In the genomic region with DNA sequence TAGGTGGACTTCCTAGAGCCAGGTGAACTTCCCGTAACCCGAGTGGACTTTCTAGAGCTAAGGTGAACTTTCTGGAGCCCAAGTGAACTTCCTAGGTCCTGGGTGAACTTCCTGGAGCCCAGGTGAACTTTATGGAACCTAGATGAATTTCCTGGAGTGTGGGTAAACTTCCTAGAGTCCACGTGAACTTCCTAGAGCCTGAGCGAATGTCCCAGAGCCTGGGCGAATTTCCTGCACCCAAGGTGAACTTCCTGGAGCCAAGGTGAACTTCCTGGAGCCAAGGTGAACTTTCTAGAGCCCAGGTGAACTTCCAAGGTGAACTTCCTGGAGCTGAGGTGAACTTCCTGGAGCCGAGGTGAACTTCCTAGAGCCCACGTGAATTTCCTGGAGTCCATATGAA, we compare ENCODE assay signal across 13 cellular contexts.
DNase-seq lines count a peak whose midpoint lies in the region; ATAC-seq, FAIRE-seq and TF ChIP-seq lines count a peak whose summit lies in the region.
"Had no signal": no experiment of that assay in that cellular context is flagged by ENCODE, and none has a peak within 500 bp of the region (broad histone marks: within the 10 kb centered on the region; RNA-seq: fewer than 3 reads in every experiment).

No MANE protein-coding gene starts in this region.

- H3K4me1 ChIP-seq in HepG2 (ENCODE audit: insufficient read depth, low read length) = peaks cover 13% of the 10 kb centered on the region
- peaks cover 0 to 6% (median 3%) of the 10 kb centered on the region in 4 donors for H3K4me1 ChIP-seq in right lobe of liver
- H3K4me1 ChIP-seq in HEK293 (ENCODE audit: control insufficient read depth, insufficient read depth, low read length) = no peaks in the 10 kb centered on the region
- peaks cover 0 to 9% of the 10 kb centered on the region in 2 donors for H3K4me1 ChIP-seq in naive thymus-derived CD4-positive, alpha-beta T cell (ENCODE audit: control insufficient read depth in 2 of 2, insufficient read depth in 2 of 2, low read length in 2 of 2)
- H3K4me1 ChIP-seq in A673 (ENCODE audit: insufficient read depth, low read length, poor library complexity, severe bottlenecking) = no peaks in the 10 kb centered on the region

- H3K79me2 ChIP-seq in HepG2 (ENCODE audit: insufficient read depth, low read length) = no peaks in the 10 kb centered on the region

- TF ChIP-seq EP300 in HepG2 (IDR thresholded peaks at IDR 0.05; ENCODE audit: low read depth in 2 of 2, low read length in 2 of 2) (no peak), HepG2 (CRISPR knock-in tag; IDR thresholded peaks at IDR 0.05; ENCODE audit: borderline replicate concordance) (no peak)

- H3K4me1 Mint-ChIP-seq in naive thymus-derived CD4-positive, alpha-beta T cell = peaks cover 0 to 33% (median 18%) of the 10 kb centered on the region in 7 donors

- peak overlapping the region in 6 of 9 donors; percentile 12 to 88 (median 76) for H3K27ac Mint-ChIP-seq in naive thymus-derived CD4-positive, alpha-beta T cell

- H3K4me3 Mint-ChIP-seq in naive thymus-derived CD4-positive, alpha-beta T cell = peak overlapping the region in 2 of 10 donors; percentile 16 to 38

- no peaks in the 10 kb centered on the region for H3K36me3 ChIP-seq in HepG2 (replicated peaks in 1 of 2; ENCODE audit: control insufficient read depth in 1 of 2, insufficient read depth in 2 of 2, low read length in 2 of 2)
- no peaks in the 10 kb centered on the region for H3K36me3 ChIP-seq in right lobe of liver
- no peaks in the 10 kb centered on the region for H3K36me3 ChIP-seq in HEK293 (ENCODE audit: control insufficient read depth in 2 of 2, insufficient read depth in 1 of 2, low read length in 2 of 2)
- H3K36me3 ChIP-seq in naive thymus-derived CD4-positive, alpha-beta T cell (ENCODE audit: control insufficient read depth in 2 of 3, insufficient read depth in 3 of 3, low read length in 3 of 3) = no peaks in the 10 kb centered on the region
- H3K36me3 ChIP-seq in A673 (ENCODE audit: insufficient read depth, low read length, poor library complexity, severe bottlenecking) = no peaks in the 10 kb centered on the region

- TF ChIP-seq POLR2A in HepG2 (IDR thresholded peaks at IDR 0.05; ENCODE audit: insufficient read depth in 1 of 2, low read depth in 2 of 2, low read length in 2 of 2) = no peak
- no peak for TF ChIP-seq POLR2A in right lobe of liver (IDR thresholded peaks at IDR 0.05)

- intact Hi-C loops in HepG2 (cut with micrococcal nuclease; ENCODE audit: unreplicated experiment) = no loop called here
- intact Hi-C loops in right lobe of liver (cut with DNase I) = no loop called here
- intact Hi-C loops in naive thymus-derived CD4-positive, alpha-beta T cell (cut with micrococcal nuclease) = no loop called here
- intact Hi-C loops in A673 (cut with micrococcal nuclease; ENCODE audit: unreplicated experiment) = no loop called here

- H2AFZ ChIP-seq in HepG2 (ENCODE audit: low read length) = no peak overlapping the region

- peak overlapping the region; percentile 15 for H3K4me2 ChIP-seq in HepG2 (ENCODE audit: low read depth, low read length)
- H3K4me2 ChIP-seq: BLaER1 had no signal

- peaks cover 0 to 23% (median 15%) of the 10 kb centered on the region in 5 donors for H3K36me3 Mint-ChIP-seq in naive thymus-derived CD4-positive, alpha-beta T cell

- in situ Hi-C loops in HepG2 (cut with HindIII; ENCODE audit: extremely low pct_ligation_motif_present, low pct_unique_long_range_greater_than_20kb) = no loop called here

- no peak overlapping the region for H3K27ac ChIP-seq in HepG2 (ENCODE audit: extremely low read length, insufficient read depth, low read length)
- H3K27ac ChIP-seq in right lobe of liver = no peak overlapping the region
- H3K27ac ChIP-seq in HEK293 (ENCODE audit: extremely low read depth, low read depth, low read length) = no peak overlapping the region
- peak overlapping the region; percentile 34 for H3K27ac ChIP-seq in naive thymus-derived CD4-positive, alpha-beta T cell (ENCODE audit: low read depth, low read length)
- no peak overlapping the region for H3K27ac ChIP-seq in A673 (ENCODE audit: low read depth, low read length, poor library complexity, severe bottlenecking)
- H3K27ac ChIP-seq: BLaER1 had no signal

- no peak for TF ChIP-seq RAD21 in HepG2 (CRISPR knock-in tag; IDR thresholded peaks at IDR 0.05)

- no peak overlapping the region for H3K9ac ChIP-seq in HepG2 (ENCODE audit: insufficient read depth, low read depth, low read length)
- H3K9ac ChIP-seq: BLaER1 had no signal

- 12% methylated on average over 6 of the region's 7 CpGs for WGBS in HepG2 (ENCODE audit: low lambda C conversion rate)
- WGBS in right lobe of liver (ENCODE audit: insufficient coverage, low coverage, low lambda C conversion rate, missing lambda C conversion rate) = 77% methylated on average over 3 of the region's 7 CpGs

- H3K9me3 ChIP-seq in HepG2 (ENCODE audit: low read length) (peaks cover 24% of the 10 kb centered on the region; the same call in 1 of the 2 replicates), right lobe of liver (no peaks in the 10 kb centered on the region), HEK293 (ENCODE audit: control insufficient read depth, insufficient read depth, low read depth, low read length) (no peaks in the 10 kb centered on the region), A673 (ENCODE audit: low read depth, low read length, poor library complexity, severe bottlenecking) (peaks cover 5% of the 10 kb centered on the region)
- H3K9me3 ChIP-seq in naive thymus-derived CD4-positive, alpha-beta T cell (ENCODE audit: control insufficient read depth in 2 of 3, low read length in 3 of 3) = no peaks in the 10 kb centered on the region

- ATAC-seq in HepG2 (no peak), right lobe of liver (no peak), HG03571 (IDR thresholded peaks at IDR 0.05; ENCODE audit: unreplicated experiment) (no peak)
- no peak for ATAC-seq in naive thymus-derived CD4-positive, alpha-beta T cell
- ATAC-seq: Right ventricle myocardium inferior had no signal

- BruUV-seq in HepG2 (replicated peaks; lab: Mats Ljungman, UMichigan) (no TSS peak), A673 (replicated peaks; lab: Mats Ljungman, UMichigan) (no TSS peak)

- DNase-seq in HepG2 (ENCODE audit: low spot score) (no peak), right lobe of liver (no peak), SHP77 treated with DMSO at 0.1 percent for 48 hours (lab: John Stamatoyannopoulos, UW) (no peak), A673 (ENCODE audit: low spot score) (no peak)
- no peak for DNase-seq in naive thymus-derived CD4-positive, alpha-beta T cell
- DNase-seq: DMS79, NCI-H1694, NCI-H446 treated with DMSO at 0.1 percent for 48 hours, NCI-H526 treated with DMSO at 0.1 percent for 48 hours had no signal

- H4K20me1 ChIP-seq in HepG2 (ENCODE audit: insufficient read depth, low read length) = no peaks in the 10 kb centered on the region

- POLR2A ChIA-PET in HepG2 (lab: Yijun Ruan, JAX) (no interaction called here), HEK293 (lab: Yijun Ruan, JAX) (no interaction called here), A673 (lab: Charles Lee; ENCODE audit: low non-redundant PET) (no interaction called here)
- POLR2A ChIA-PET in naive thymus-derived CD4-positive, alpha-beta T cell (lab: Charles Lee) = no interaction called here

- TF ChIP-seq CTCF in HepG2 (CRISPR knock-in tag; IDR thresholded peaks at IDR 0.05) (no peak), right lobe of liver (IDR thresholded peaks at IDR 0.05) (no peak), HEK293 (tag by site-specific recombination; IDR thresholded peaks at IDR 0.05) (no peak), A673 (conservative IDR thresholded peaks at IDR 0.05; ENCODE audit: low read depth, low read length) (no peak)

- H3K4me3 ChIP-seq in HepG2 (replicated peaks in 1 of 3; ENCODE audit: insufficient read depth in 1 of 3, low read depth in 2 of 3, low read length in 3 of 3) (no peak overlapping the region; a peak in 1 of 6 replicates), right lobe of liver (no peak overlapping the region), HEK293 (ENCODE audit: low read depth, low read length) (no peak overlapping the region), A673 (ENCODE audit: low read depth, low read length, poor library complexity, severe bottlenecking) (no peak overlapping the region)
- H3K4me3 ChIP-seq in naive thymus-derived CD4-positive, alpha-beta T cell (ENCODE audit: low read length) = no peak overlapping the region
- H3K4me3 ChIP-seq: BLaER1 had no signal

- no peak for FAIRE-seq in HepG2 (lab: Jason Lieb, UNC)

- H3K27me3 ChIP-seq in HepG2 (ENCODE audit: control insufficient read depth in 1 of 2, insufficient read depth in 2 of 2, low read length in 2 of 2) (peaks cover 7 to 33% of the 10 kb centered on the region in 2 experiments; a peak in 4 of 5 replicates), right lobe of liver (no peaks in the 10 kb centered on the region), A673 (replicated peaks; ENCODE audit: insufficient read depth, low read depth, low read length, poor library complexity) (no peaks in the 10 kb centered on the region)
- H3K27me3 ChIP-seq in naive thymus-derived CD4-positive, alpha-beta T cell (ENCODE audit: control insufficient read depth in 2 of 2, insufficient read depth in 2 of 2, low read length in 2 of 2) = no peaks in the 10 kb centered on the region
- H3K27me3 ChIP-seq: BLaER1 had no signal

- H3K9me3 Mint-ChIP-seq in naive thymus-derived CD4-positive, alpha-beta T cell = peaks cover 0 to 7% (median 0%) of the 10 kb centered on the region in 11 donors

- no peaks in the 10 kb centered on the region for H3K27me3 Mint-ChIP-seq in naive thymus-derived CD4-positive, alpha-beta T cell

- CTCF ChIA-PET in HepG2 (lab: Yijun Ruan, JAX; ENCODE audit: low intra/inter-chr PET ratio, low total read pairs) = no interaction called here
- CTCF ChIA-PET in HEK293 (lab: Yijun Ruan, JAX) = interaction anchor here (0.7 to 3.3 kb wide), 2 partner anchors 12 to 1132 kb away, joined by 3 to 19 read pairs; no protein-coding TSS in a partner anchor
- CTCF ChIA-PET in naive thymus-derived CD4-positive, alpha-beta T cell (lab: Charles Lee) = interaction anchor here (1.7 kb wide), 1 partner anchor 11 kb away, joined by 5 read pairs; no protein-coding TSS in a partner anchor
- CTCF ChIA-PET in A673 (lab: Charles Lee) = no interaction called here

TF ChIP-seq in HepG2, 621 proteins besides CTCF, POLR2A, EP300 and RAD21 (continues in another document):
- 0 out of 2 replicates have a peak, but pooled peaks have one; percentile 10 for TF ChIP-seq GABPA (IDR thresholded peaks at IDR 0.05; ENCODE audit: low read depth, low read length)
- TF ChIP-seq GABPA (CRISPR knock-in tag; IDR thresholded peaks at IDR 0.05; ENCODE audit: low read depth) = no peak
- 0 out of 2 replicates have a peak, but pooled peaks have one; percentile 39 for TF ChIP-seq ZSCAN22 (CRISPR knock-in tag; IDR thresholded peaks at IDR 0.05)
- 0 out of 2 replicates have a peak, but pooled peaks have one; percentile 69 for TF ChIP-seq ZNF556 (CRISPR knock-in tag; IDR thresholded peaks at IDR 0.05; ENCODE audit: borderline replicate concordance)

TF ChIP-seq in HEK293, 187 proteins besides CTCF, POLR2A, EP300 and RAD21 (continues in another document):
- TF ChIP-seq ZNF174 (tag by site-specific recombination; IDR thresholded peaks at IDR 0.05) = no peak

Comparison
In these comparisons a context has a peak if more than half of its experiments do, and no peak if none do; other contexts are left out.
1. CTCF ChIA-PET loops: an anchor here in HEK293 (0.7 to 3.3 kb wide) and naive thymus-derived CD4-positive, alpha-beta T cell (1.7 kb wide); none called in HepG2 and A673.